In genomic region chr1:162706003-162706402, GRCh38 we compare ENCODE assay signal across 19 cellular contexts.
DNase-seq lines count a peak whose midpoint lies in the region; ATAC-seq and TF ChIP-seq lines count a peak whose summit lies in the region.
"Had no signal": no experiment of that assay in that cellular context is flagged by ENCODE, and none has a peak within 500 bp of the region (broad histone marks: within the 10 kb centered on the region; RNA-seq: fewer than 3 reads in every experiment).

No MANE protein-coding gene starts in this region.

- no peak overlapping the region for H2BK15ac ChIP-seq in mesenchymal stem cell (ENCODE audit: low read depth, poor library complexity, severe bottlenecking)

- no peaks in the 10 kb centered on the region for H3K9me3 ChIP-seq in mesenchymal stem cell (ENCODE audit: control insufficient read depth, low read length)
- no peaks in the 10 kb centered on the region for H3K9me3 ChIP-seq in lower lobe of right lung
- H3K9me3 ChIP-seq: BE2C had no signal

- no peak overlapping the region for H4K91ac ChIP-seq in mesenchymal stem cell (ENCODE audit: low read length)

- peaks cover 10 to 58% of the 10 kb centered on the region in 2 experiments for H3K36me3 ChIP-seq in mesenchymal stem cell (ENCODE audit: control insufficient read depth in 1 of 2, insufficient read depth in 2 of 2, low read depth in 1 of 2, low read length in 2 of 2)
- no peaks in the 10 kb centered on the region for H3K36me3 ChIP-seq in rectal smooth muscle tissue (ENCODE audit: control insufficient read depth, insufficient read depth, low read length)
- H3K36me3 ChIP-seq in lower lobe of right lung, result no peaks in the 10 kb centered on the region

- H3K27ac ChIP-seq in mesenchymal stem cell (ENCODE audit: low read length, poor library complexity, severe bottlenecking) (no peak overlapping the region), rectal smooth muscle tissue (ENCODE audit: low read depth, low read length) (peak overlapping the region; percentile 41), lower lobe of right lung (no peak overlapping the region)
- H3K27ac ChIP-seq: HL-60 had no signal

- H3K4me3 ChIP-seq in mesenchymal stem cell (ENCODE audit: insufficient read depth in 1 of 2, low read depth in 1 of 2, low read length in 2 of 2) (no peak overlapping the region), rectal smooth muscle tissue (ENCODE audit: low read length) (no peak overlapping the region), lower lobe of right lung (no peak overlapping the region)
- H3K4me3 ChIP-seq: GM23338 had no signal

- H3K4me1 ChIP-seq in mesenchymal stem cell (ENCODE audit: control insufficient read depth, insufficient read depth, low read depth, low read length) (peaks cover 6% of the 10 kb centered on the region), rectal smooth muscle tissue (ENCODE audit: control insufficient read depth, insufficient read depth, low read length) (peaks cover 59% of the 10 kb centered on the region), lower lobe of right lung (peaks cover 23% of the 10 kb centered on the region)

- H2BK12ac ChIP-seq in mesenchymal stem cell (ENCODE audit: low read length in 2 of 2), result no peak overlapping the region

- intact Hi-C loops in lower lobe of right lung (cut with DNase I), result no loop called here

- no peak overlapping the region for H3K23ac ChIP-seq in mesenchymal stem cell (ENCODE audit: low read length in 2 of 2)

- no peak overlapping the region for H3K4me2 ChIP-seq in mesenchymal stem cell (ENCODE audit: low read length, poor library complexity, severe bottlenecking)
- H3K4me2 ChIP-seq: GM23338 had no signal

- H3K9ac ChIP-seq in mesenchymal stem cell (ENCODE audit: low read length) (peak overlapping the region; percentile 48), rectal smooth muscle tissue (ENCODE audit: low read length) (no peak overlapping the region)

- H2BK120ac ChIP-seq in mesenchymal stem cell (ENCODE audit: low read depth, low read length), result no peak overlapping the region

- 71% methylated on average over 2 of the region's 2 CpGs for WGBS in mesenchymal stem cell

- no peak overlapping the region for H4K8ac ChIP-seq in mesenchymal stem cell (ENCODE audit: low read length)

- no peak overlapping the region for H2BK5ac ChIP-seq in mesenchymal stem cell (ENCODE audit: low read depth, low read length, poor library complexity, severe bottlenecking)

- peaks cover 30% of the 10 kb centered on the region for H3K79me1 ChIP-seq in mesenchymal stem cell (replicated peaks; ENCODE audit: low read length, poor library complexity, severe bottlenecking)

- H3K4ac ChIP-seq in mesenchymal stem cell (ENCODE audit: low read depth in 1 of 2, low read length in 2 of 2), result no peak overlapping the region

- DNase-seq in RPMI7951 (ENCODE audit: low read depth) (peak; percentile 38), mesenchymal stem cell (no peak), GM19238 (ENCODE audit: insufficient read length, low spot score) (no peak), germinal center (ENCODE audit: low spot score) (no peak), lower lobe of right lung (no peak)
- DNase-seq: ACHN; BE2C; C1 segment of cervical spinal cord; CD4-positive, CD25-positive, alpha-beta regulatory T cell; CD8-positive, alpha-beta memory T cell; COR-L47; DMS 273 treated with DMSO at 0.1 percent for 48 hours; DMS53; DND-41; EL; HCEC 1CT had no signal

- H3K18ac ChIP-seq in mesenchymal stem cell (ENCODE audit: low read depth in 1 of 2, low read length in 2 of 2), result no peak overlapping the region

- H3K14ac ChIP-seq in mesenchymal stem cell (ENCODE audit: low read length in 2 of 2), result no peak overlapping the region

- TF ChIP-seq CTCF in lower lobe of right lung (IDR thresholded peaks at IDR 0.05), result no peak

- no peak for ATAC-seq in lower lobe of right lung
- ATAC-seq: GM23338 had no signal

- H2AFZ ChIP-seq in mesenchymal stem cell (ENCODE audit: low read depth, low read length), result no peak overlapping the region
- H2AFZ ChIP-seq: GM23338 had no signal

- no peak overlapping the region for H2AK5ac ChIP-seq in mesenchymal stem cell (ENCODE audit: low read length, severe bottlenecking)

- no peaks in the 10 kb centered on the region for H3K27me3 ChIP-seq in mesenchymal stem cell (ENCODE audit: control insufficient read depth in 1 of 2, insufficient read depth in 1 of 2, low read length in 2 of 2)
- no peaks in the 10 kb centered on the region for H3K27me3 ChIP-seq in rectal smooth muscle tissue (ENCODE audit: control insufficient read depth, insufficient read depth, low read length)
- H3K27me3 ChIP-seq in lower lobe of right lung (ENCODE audit: low read depth), result no peaks in the 10 kb centered on the region
- H3K27me3 ChIP-seq: BE2C had no signal
